Comparison of ENCODE assay signal across 8 cellular contexts in the genomic region with DNA sequence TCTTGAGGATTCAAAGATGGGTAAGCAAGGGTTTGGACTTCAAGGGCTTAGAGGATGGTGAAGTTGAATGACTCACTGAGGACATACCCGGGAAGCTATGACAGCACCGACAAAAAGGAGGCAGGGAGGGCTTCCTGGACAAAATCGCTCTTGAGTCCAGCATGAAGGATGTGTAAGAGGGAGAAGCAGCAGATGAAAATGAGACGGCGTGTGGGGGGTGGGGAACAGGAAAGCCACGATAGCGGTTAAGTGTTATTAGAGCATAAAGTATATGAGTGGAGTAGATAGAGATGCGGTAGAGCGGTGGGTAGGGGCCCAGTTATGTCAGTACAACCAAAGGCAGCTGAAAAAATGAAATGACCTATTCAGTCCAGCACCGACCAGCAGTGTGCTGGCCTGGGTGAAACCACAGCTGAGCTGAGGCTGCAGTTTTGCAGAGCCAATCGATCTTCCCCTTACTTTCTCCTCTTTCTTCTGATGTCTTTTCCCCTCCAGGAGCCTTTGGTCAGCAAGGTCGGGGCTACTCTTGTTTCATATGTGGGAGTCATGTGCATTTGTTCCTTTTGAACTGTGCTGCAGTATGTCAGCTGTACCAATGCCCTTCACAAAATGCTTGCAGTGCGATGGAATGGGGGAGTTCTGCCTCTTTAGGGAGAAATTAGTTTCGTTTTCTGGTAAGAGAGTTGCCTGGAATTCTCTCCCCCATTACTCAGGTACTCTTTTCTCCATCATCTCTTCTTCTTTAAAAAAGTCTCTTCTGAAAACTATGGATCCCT. TPM values are rescaled to one million over a fixed set of nuclear protein-coding genes. Genes with fewer than 3 reads are reported as not detected.
DNase-seq lines count a peak whose midpoint lies in the region; ATAC-seq and TF ChIP-seq lines count a peak whose summit lies in the region.

No MANE protein-coding gene starts in this region.

- H3K4me3 ChIP-seq in SJCRH30: peak overlapping the region; percentile 12
- H3K4me3 ChIP-seq in fibroblast of the aortic adventitia (ENCODE audit: low read depth, low read length): peak overlapping the region; percentile 11

- 0 out of 2 replicates have a peak, but pooled peaks cover 3% of the 10 kb centered on the region for H3K4me1 ChIP-seq in SJCRH30

- no peaks in the 10 kb centered on the region for H3K27me3 ChIP-seq in SJCRH30

- H3K4me1 Mint-ChIP-seq in activated CD4-positive, alpha-beta T cell treated with anti-CD3 and anti-CD28 coated beads for 36 hours: peaks cover 53% of the 10 kb centered on the region
- H3K4me1 Mint-ChIP-seq in stimulated activated effector memory CD8-positive, alpha-beta T cell treated with anti-CD3 and anti-CD28 coated beads, Interleukin-12 subunit alpha, Interleukin-12 subunit beta, amount 100 ng/mL, for 72 hours: peaks cover 49% of the 10 kb centered on the region

- POLR2A ChIA-PET in activated CD4-positive, alpha-beta T cell treated with anti-CD3 and anti-CD28 coated beads for 36 hours (lab: Charles Lee): no interaction called here
- POLR2A ChIA-PET in RWPE1 (lab: Yijun Ruan, JAX; ENCODE audit: low non-redundant PET): no interaction called here

- H3K27me3 Mint-ChIP-seq in activated CD4-positive, alpha-beta T cell treated with anti-CD3 and anti-CD28 coated beads for 36 hours: no peaks in the 10 kb centered on the region

- peak; percentile 32 for DNase-seq in activated CD4-positive, alpha-beta T cell treated with anti-CD3 and anti-CD28 coated beads for 36 hours
- no peak for DNase-seq in activated CD4-positive, alpha-beta T cell treated with anti-CD3 and anti-CD28 coated beads, Interleukin-2, amount 50 U/mL, for 1 hour
- DNase-seq in SJCRH30 (peak in 1 of 2 experiments; percentile 23), fibroblast of the aortic adventitia (ENCODE audit: low read depth) (no peak), RWPE1 (ENCODE audit: low spot score) (no peak)
- DNase-seq in stimulated activated effector memory CD8-positive, alpha-beta T cell treated with anti-CD3 and anti-CD28 coated beads, Interleukin-12 subunit alpha, Interleukin-12 subunit beta, amount 100 ng/mL, for 72 hours (ENCODE audit: low spot score in 2 of 2): no peak

- peak; percentile 40 for ATAC-seq in activated CD4-positive, alpha-beta T cell treated with anti-CD3 and anti-CD28 coated beads for 36 hours
- ATAC-seq in stimulated activated effector memory CD8-positive, alpha-beta T cell treated with anti-CD3 and anti-CD28 coated beads, Interleukin-12 subunit alpha, Interleukin-12 subunit beta, amount 100 ng/mL, for 72 hours: no peak
- ATAC-seq in GM19351 (IDR thresholded peaks at IDR 0.05; ENCODE audit: unreplicated experiment): no peak
- no peak for ATAC-seq in HG02759 (IDR thresholded peaks at IDR 0.05; ENCODE audit: unreplicated experiment)

- CTCF ChIA-PET in activated CD4-positive, alpha-beta T cell treated with anti-CD3 and anti-CD28 coated beads for 36 hours (lab: Charles Lee): interaction anchor here (1.4 kb wide), 1 partner anchor 8 kb away, joined by 3 read pairs; no protein-coding TSS in a partner anchor
- CTCF ChIA-PET in RWPE1 (lab: Yijun Ruan, JAX): interaction anchor here (0.6 kb wide), 1 partner anchor 47 kb away, joined by 8 read pairs; no protein-coding TSS in a partner anchor

- H3K36me3 ChIP-seq in SJCRH30: peaks cover 9% of the 10 kb centered on the region

- H3K27ac Mint-ChIP-seq in activated CD4-positive, alpha-beta T cell treated with anti-CD3 and anti-CD28 coated beads for 36 hours: peak overlapping the region; percentile 8
- H3K27ac Mint-ChIP-seq in stimulated activated effector memory CD8-positive, alpha-beta T cell treated with anti-CD3 and anti-CD28 coated beads, Interleukin-12 subunit alpha, Interleukin-12 subunit beta, amount 100 ng/mL, for 72 hours: no peak overlapping the region

- intact Hi-C loops in activated CD4-positive, alpha-beta T cell treated with anti-CD3 and anti-CD28 coated beads for 36 hours (cut with DNase I, micrococcal nuclease): no loop called here

- TF ChIP-seq CTCF in fibroblast of the aortic adventitia (IDR thresholded peaks at IDR 0.05; ENCODE audit: insufficient read depth, low read length) (no peak), RWPE1 (conservative IDR thresholded peaks at IDR 0.05; ENCODE audit: low read depth) (no peak)

- peaks cover 20% of the 10 kb centered on the region for H3K36me3 Mint-ChIP-seq in activated CD4-positive, alpha-beta T cell treated with anti-CD3 and anti-CD28 coated beads for 36 hours (ENCODE audit: low read depth)
- peaks cover 19% of the 10 kb centered on the region for H3K36me3 Mint-ChIP-seq in stimulated activated effector memory CD8-positive, alpha-beta T cell treated with anti-CD3 and anti-CD28 coated beads, Interleukin-12 subunit alpha, Interleukin-12 subunit beta, amount 100 ng/mL, for 72 hours

- no peak overlapping the region for H3K27ac ChIP-seq in SJCRH30
- H3K27ac ChIP-seq in RWPE1: no peak overlapping the region

- H3K9me3 Mint-ChIP-seq in activated CD4-positive, alpha-beta T cell treated with anti-CD3 and anti-CD28 coated beads for 36 hours (ENCODE audit: low read depth): no peaks in the 10 kb centered on the region
- no peaks in the 10 kb centered on the region for H3K9me3 Mint-ChIP-seq in stimulated activated effector memory CD8-positive, alpha-beta T cell treated with anti-CD3 and anti-CD28 coated beads, Interleukin-12 subunit alpha, Interleukin-12 subunit beta, amount 100 ng/mL, for 72 hours

- peak overlapping the region; percentile 9 for H3K4me3 Mint-ChIP-seq in activated CD4-positive, alpha-beta T cell treated with anti-CD3 and anti-CD28 coated beads for 36 hours
- H3K4me3 Mint-ChIP-seq in stimulated activated effector memory CD8-positive, alpha-beta T cell treated with anti-CD3 and anti-CD28 coated beads, Interleukin-12 subunit alpha, Interleukin-12 subunit beta, amount 100 ng/mL, for 72 hours: peak overlapping the region; percentile 90

- no peaks in the 10 kb centered on the region for H3K9me3 ChIP-seq in SJCRH30 (replicated peaks)

RNA-seq across cellular contexts. Expression of a gene that starts 2.0 kb away (rescaled TPM):
- total RNA-seq in activated CD4-positive, alpha-beta T cell treated with anti-CD3 and anti-CD28 coated beads for 36 hours: 10 to 100 TPM; 15.2 to 18.4 TPM
- total RNA-seq in SJCRH30 (2014; rRNA removed; shearing (Covaris generic)): 21.0 and 24.9 TPM in 2 replicates
- total RNA-seq in fibroblast of the aortic adventitia (ENCODE audit: low replicate concordance): 9.5 and 13.5 TPM in 2 replicates
